Comparison of ENCODE assay signal across 27 cellular contexts in the genomic region with DNA sequence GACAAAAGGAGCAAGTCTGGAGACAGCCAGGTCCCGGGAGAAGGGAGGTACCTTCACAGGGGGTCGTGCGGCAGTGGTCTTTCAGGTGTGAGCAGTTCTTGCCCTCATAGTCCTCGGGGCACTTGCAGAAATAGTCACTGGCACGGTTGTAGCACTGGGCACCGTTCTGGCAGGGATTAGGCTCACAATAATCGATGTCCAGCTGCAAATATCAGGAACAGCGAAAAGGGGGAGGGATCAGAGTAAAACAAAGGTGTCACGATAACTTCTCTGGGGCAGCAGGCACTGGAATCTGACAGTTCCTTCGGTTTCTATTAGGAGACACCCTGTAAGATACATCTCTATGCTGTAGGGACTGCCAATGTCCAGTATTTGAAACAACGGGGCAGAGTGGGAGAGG. TPM values are rescaled to one million over a fixed set of nuclear protein-coding genes. Genes with fewer than 3 reads are reported as not detected.
DNase-seq lines count a peak whose midpoint lies in the region; ATAC-seq, FAIRE-seq and TF ChIP-seq lines count a peak whose summit lies in the region.
"Had no signal": no experiment of that assay in that cellular context is flagged by ENCODE, and none has a peak within 500 bp of the region (broad histone marks: within the 10 kb centered on the region; RNA-seq: fewer than 3 reads in every experiment).

No MANE protein-coding gene starts in this region.

- H3K79me2 ChIP-seq in astrocyte (ENCODE audit: insufficient read depth, low read length): peaks cover 18% of the 10 kb centered on the region
- no peaks in the 10 kb centered on the region for H3K79me2 ChIP-seq in smooth muscle cell (ENCODE audit: low read depth)

- peaks cover 56% of the 10 kb centered on the region for H4K20me1 ChIP-seq in astrocyte (ENCODE audit: insufficient read depth, low read length)
- peaks cover 14% of the 10 kb centered on the region for H4K20me1 ChIP-seq in smooth muscle cell (ENCODE audit: low read depth)

- no peaks in the 10 kb centered on the region for H3K4me1 ChIP-seq in Caco-2
- H3K4me1 ChIP-seq in astrocyte (ENCODE audit: insufficient read depth, low read length): peaks cover 53% of the 10 kb centered on the region
- H3K4me1 ChIP-seq in mesenchymal stem cell (ENCODE audit: control insufficient read depth, insufficient read depth, low read depth, low read length): peaks cover 35% of the 10 kb centered on the region
- H3K4me1 ChIP-seq in smooth muscle cell (ENCODE audit: low read depth): peaks cover 42% of the 10 kb centered on the region

- no peaks in the 10 kb centered on the region for H3K9me3 Mint-ChIP-seq in Caco-2 (ENCODE audit: unreplicated experiment)
- no peaks in the 10 kb centered on the region for H3K9me3 Mint-ChIP-seq in astrocyte (ENCODE audit: unreplicated experiment)
- H3K9me3 Mint-ChIP-seq: activated B cell treated with CpG ODN at 0.5 μM for 24 hours; activated naive CD4-positive, alpha-beta T cell treated with anti-CD3 and anti-CD28 coated beads, Interleukin-2, amount 50 U/mL, for 24 hours; natural killer cell treated with Interleukin-12 subunit alpha and Interleukin-12 subunit beta and Interleukin-15 and Interleukin-18, amount 100 ng/mL, for 72 hours had no signal

- no peak overlapping the region for H2BK12ac ChIP-seq in mesenchymal stem cell (ENCODE audit: low read length in 2 of 2)

- H2AK5ac ChIP-seq in mesenchymal stem cell (ENCODE audit: low read length, severe bottlenecking): peak overlapping the region; percentile 8

- H3K18ac ChIP-seq in mesenchymal stem cell (ENCODE audit: low read depth in 1 of 2, low read length in 2 of 2): no peak overlapping the region

- ATAC-seq in HG02798 (IDR thresholded peaks at IDR 0.05; ENCODE audit: poor library complexity, unreplicated experiment) (no peak), GM19324 (IDR thresholded peaks at IDR 0.05; ENCODE audit: low FRiP score, unreplicated experiment) (no peak), HG03095 (IDR thresholded peaks at IDR 0.05; ENCODE audit: unreplicated experiment) (no peak)
- ATAC-seq: Right ventricle myocardium inferior had no signal

- intact Hi-C loops in Caco-2 (cut with micrococcal nuclease; ENCODE audit: unreplicated experiment): no loop called here

- no peak overlapping the region for H3K4ac ChIP-seq in mesenchymal stem cell (ENCODE audit: low read depth in 1 of 2, low read length in 2 of 2)

- no peak overlapping the region for H3K23ac ChIP-seq in mesenchymal stem cell (ENCODE audit: low read length in 2 of 2)

- CTCF ChIA-PET in Caco-2 (lab: Charles Lee): no interaction called here

- no TSS peak for BruUV-seq in Caco-2 (replicated peaks; lab: Mats Ljungman, UMichigan)

- peaks cover 56% of the 10 kb centered on the region for H3F3A ChIP-seq in smooth muscle cell (ENCODE audit: low read depth)

- peak overlapping the region; percentile 58 for H3K4me2 ChIP-seq in astrocyte (ENCODE audit: low read length)
- no peak overlapping the region for H3K4me2 ChIP-seq in mesenchymal stem cell (ENCODE audit: low read length, poor library complexity, severe bottlenecking)
- H3K4me2 ChIP-seq in smooth muscle cell: peak overlapping the region; percentile 40

- no peak for FAIRE-seq in astrocyte (lab: Jason Lieb, UNC)

- no peaks in the 10 kb centered on the region for H3K9me3 ChIP-seq in Caco-2
- no peaks in the 10 kb centered on the region for H3K9me3 ChIP-seq in astrocyte (ENCODE audit: insufficient read depth, low read depth, low read length)
- H3K9me3 ChIP-seq in mesenchymal stem cell (ENCODE audit: control insufficient read depth, low read length): no peaks in the 10 kb centered on the region
- no peaks in the 10 kb centered on the region for H3K9me3 ChIP-seq in smooth muscle cell (replicated peaks; ENCODE audit: low read depth)
- H3K9me3 ChIP-seq: BLaER1 treated with 17β-estradiol and CSF1 and Interleukin-3, amounts not matched to agents 10 nM and 100 nM; stomach had no signal

- H2BK15ac ChIP-seq in mesenchymal stem cell (ENCODE audit: low read depth, poor library complexity, severe bottlenecking): no peak overlapping the region

- no peak for TF ChIP-seq CTCF in Caco-2 (IDR thresholded peaks at IDR 0.05; ENCODE audit: insufficient read depth in 1 of 2, low read depth in 1 of 2, low read length in 1 of 2, severe bottlenecking in 1 of 2, unreplicated experiment in 1 of 2)
- no peak for TF ChIP-seq CTCF in astrocyte (IDR thresholded peaks at IDR 0.05; ENCODE audit: insufficient read depth, low read depth, low read length)
- no peak for TF ChIP-seq CTCF in smooth muscle cell (IDR thresholded peaks at IDR 0.05; ENCODE audit: borderline replicate concordance, insufficient read depth, poor library complexity, severe bottlenecking)

- H3K14ac ChIP-seq in mesenchymal stem cell (ENCODE audit: low read length in 2 of 2): no peak overlapping the region

- H3K27me3 ChIP-seq in Caco-2 (replicated peaks; ENCODE audit: control insufficient read depth, insufficient read depth, low read length): no peaks in the 10 kb centered on the region
- no peaks in the 10 kb centered on the region for H3K27me3 ChIP-seq in astrocyte (ENCODE audit: insufficient read depth, low read length)
- H3K27me3 ChIP-seq in mesenchymal stem cell (ENCODE audit: control insufficient read depth in 1 of 2, insufficient read depth in 1 of 2, low read length in 2 of 2): no peaks in the 10 kb centered on the region
- H3K27me3 ChIP-seq in smooth muscle cell (ENCODE audit: low read depth): no peaks in the 10 kb centered on the region
- H3K27me3 ChIP-seq: foreskin keratinocyte, stomach had no signal

- WGBS in mesenchymal stem cell: 94% methylated on average over 10 of the region's 11 CpGs
- 88% methylated on average over 11 of the region's 11 CpGs for WGBS in smooth muscle cell (ENCODE audit: low lambda C conversion rate)

- H3K36me3 Mint-ChIP-seq in Caco-2 (ENCODE audit: insufficient read depth, unreplicated experiment) (peaks cover 100% of the 10 kb centered on the region), astrocyte (ENCODE audit: low read depth, unreplicated experiment) (peaks cover 48% of the 10 kb centered on the region)
- H3K36me3 Mint-ChIP-seq: activated naive CD4-positive, alpha-beta T cell treated with anti-CD3 and anti-CD28 coated beads, Interleukin-2, amount 50 U/mL, for 24 hours; natural killer cell treated with Interleukin-12 subunit alpha and Interleukin-12 subunit beta and Interleukin-15 and Interleukin-18, amount 100 ng/mL, for 72 hours had no signal

- no peak overlapping the region for H4K8ac ChIP-seq in mesenchymal stem cell (ENCODE audit: low read length)

- H3K4me3 Mint-ChIP-seq in Caco-2 (ENCODE audit: unreplicated experiment): no peak overlapping the region
- H3K4me3 Mint-ChIP-seq in astrocyte (ENCODE audit: unreplicated experiment): peak overlapping the region; percentile 31
- H3K4me3 Mint-ChIP-seq: activated B cell treated with CpG ODN at 0.5 μM for 24 hours; activated naive CD4-positive, alpha-beta T cell treated with anti-CD3 and anti-CD28 coated beads, Interleukin-2, amount 50 U/mL, for 24 hours; natural killer cell treated with Interleukin-12 subunit alpha and Interleukin-12 subunit beta and Interleukin-15 and Interleukin-18, amount 100 ng/mL, for 72 hours had no signal

- H3K27ac Mint-ChIP-seq in Caco-2 (ENCODE audit: unreplicated experiment): peak overlapping the region; percentile 51
- H3K27ac Mint-ChIP-seq in astrocyte (ENCODE audit: unreplicated experiment): peak overlapping the region; percentile 98
- H3K27ac Mint-ChIP-seq: activated B cell treated with CpG ODN at 0.5 μM for 24 hours; activated naive CD4-positive, alpha-beta T cell treated with anti-CD3 and anti-CD28 coated beads, Interleukin-2, amount 50 U/mL, for 24 hours; natural killer cell treated with Interleukin-12 subunit alpha and Interleukin-12 subunit beta and Interleukin-15 and Interleukin-18, amount 100 ng/mL, for 72 hours had no signal

- H3K9ac ChIP-seq in astrocyte (ENCODE audit: low read length) (peak overlapping the region; percentile 43), mesenchymal stem cell (ENCODE audit: low read length) (no peak overlapping the region), smooth muscle cell (ENCODE audit: low read depth) (peak overlapping the region; percentile 23)
- H3K9ac ChIP-seq: BLaER1 treated with 17β-estradiol and CSF1 and Interleukin-3, amounts not matched to agents 10 nM and 100 nM had no signal

- no peaks in the 10 kb centered on the region for H3K4me1 Mint-ChIP-seq in Caco-2 (ENCODE audit: low read depth, unreplicated experiment)
- H3K4me1 Mint-ChIP-seq in astrocyte (ENCODE audit: low read depth, unreplicated experiment): peaks cover 79% of the 10 kb centered on the region
- H3K4me1 Mint-ChIP-seq: activated B cell treated with CpG ODN at 0.5 μM for 24 hours; activated naive CD4-positive, alpha-beta T cell treated with anti-CD3 and anti-CD28 coated beads, Interleukin-2, amount 50 U/mL, for 24 hours had no signal

- H3K36me3 ChIP-seq in Caco-2 (ENCODE audit: control insufficient read depth, insufficient read depth, low read length): peaks cover 11% of the 10 kb centered on the region
- H3K36me3 ChIP-seq in astrocyte (ENCODE audit: insufficient read depth, low read length): peaks cover 51% of the 10 kb centered on the region
- peaks cover 52 to 98% of the 10 kb centered on the region in 2 experiments for H3K36me3 ChIP-seq in mesenchymal stem cell (ENCODE audit: control insufficient read depth in 1 of 2, insufficient read depth in 2 of 2, low read depth in 1 of 2, low read length in 2 of 2)
- no peaks in the 10 kb centered on the region for H3K36me3 ChIP-seq in smooth muscle cell (ENCODE audit: low read depth)

- H3K27me3 Mint-ChIP-seq in Caco-2 (ENCODE audit: insufficient read depth, unreplicated experiment) (no peaks in the 10 kb centered on the region), astrocyte (ENCODE audit: low read depth, unreplicated experiment) (no peaks in the 10 kb centered on the region)
- H3K27me3 Mint-ChIP-seq: natural killer cell treated with Interleukin-12 subunit alpha and Interleukin-12 subunit beta and Interleukin-15 and Interleukin-18, amount 100 ng/mL, for 72 hours had no signal

- no peak overlapping the region for H4K91ac ChIP-seq in mesenchymal stem cell (ENCODE audit: low read length)

- POLR2A ChIA-PET in Caco-2 (lab: Charles Lee): no interaction called here

- DNase-seq in Caco-2: no peak
- DNase-seq in astrocyte (ENCODE audit: low read depth): no peak
- no peak for DNase-seq in mesenchymal stem cell
- no peak for DNase-seq in smooth muscle cell (lab: John Stamatoyannopoulos, UW; ENCODE audit: unreplicated experiment)
- DNase-seq in NCI-H345 (lab: John Stamatoyannopoulos, UW): no peak
- DNase-seq: activated B cell treated with CpG ODN at 0.5 μM for 24 hours; activated CD4-positive, alpha-beta T cell treated with anti-CD3 and anti-CD28 coated beads, Interleukin-2, amount 50 U/mL, for 4 hours; activated CD8-positive, alpha-beta memory T cell treated with anti-CD3 and anti-CD28 coated beads, Interleukin-2, amount 50 U/mL, for 4 hours; anterior cingulate cortex; COR-L47; DMS79 treated with DMSO at 0.1 percent for 48 hours; foreskin keratinocyte; midbrain; NCI-H1930; NCI-H226; NCI-H774; posterior cingulate gyrus; stimulated activated CD8-positive, alpha-beta memory T cell treated with anti-CD3 and anti-CD28 coated beads, Interleukin-4, amount 100 ng/mL, for 48 hours; stomach; SW 1271 had no signal

- peaks cover 7% of the 10 kb centered on the region for H3K79me1 ChIP-seq in mesenchymal stem cell (replicated peaks; ENCODE audit: low read length, poor library complexity, severe bottlenecking)

- H3K27ac ChIP-seq in astrocyte (ENCODE audit: low read depth, low read length) (peak overlapping the region; percentile 82), mesenchymal stem cell (ENCODE audit: low read length, poor library complexity, severe bottlenecking) (peak overlapping the region; percentile 38), smooth muscle cell (ENCODE audit: low read depth) (peak overlapping the region; percentile 94)
- H3K27ac ChIP-seq: BLaER1 treated with 17β-estradiol and CSF1 and Interleukin-3, amounts not matched to agents 10 nM and 100 nM; foreskin keratinocyte had no signal

- no peak overlapping the region for H2BK120ac ChIP-seq in mesenchymal stem cell (ENCODE audit: low read depth, low read length)

- H2AFZ ChIP-seq in astrocyte (ENCODE audit: low read depth, low read length) (no peak overlapping the region), mesenchymal stem cell (ENCODE audit: low read depth, low read length) (no peak overlapping the region), smooth muscle cell (ENCODE audit: low read depth) (no peak overlapping the region)

- H3K4me3 ChIP-seq in Caco-2 (ENCODE audit: low read depth, low read length) (no peak overlapping the region), astrocyte (ENCODE audit: insufficient read depth, low read depth, low read length) (no peak overlapping the region), mesenchymal stem cell (ENCODE audit: insufficient read depth in 1 of 2, low read depth in 1 of 2, low read length in 2 of 2) (no peak overlapping the region), smooth muscle cell (no peak overlapping the region)
- H3K4me3 ChIP-seq: BLaER1 treated with 17β-estradiol and CSF1 and Interleukin-3, amounts not matched to agents 10 nM and 100 nM; stomach had no signal

- H2BK5ac ChIP-seq in mesenchymal stem cell (ENCODE audit: low read depth, low read length, poor library complexity, severe bottlenecking): peak overlapping the region; percentile 59

RNA-seq across cellular contexts. Expression of gene JAG1, which starts 25.9 kb away (rescaled TPM):
- total RNA-seq in Caco-2 (2022) (69.1 and 69.8 TPM in 2 replicates), astrocyte (278 and 380 TPM in 2 replicates), smooth muscle cell (126 and 135 TPM in 2 replicates)
- polyA plus RNA-seq in mesenchymal stem cell (2013, experiment 1 of 2): 13.2 TPM
- polyA plus RNA-seq in mesenchymal stem cell (2013, experiment 2 of 2): 12.6 TPM
- 45.0 and 73.6 TPM in 2 replicates for polyA plus RNA-seq in smooth muscle cell
- total RNA-seq: activated B cell treated with CpG ODN at 0.5 μM for 24 hours had no signal

Comparison
In these comparisons a context has a peak if more than half of its experiments do, and no peak if none do; other contexts are left out.
1. H3K27ac ChIP-seq: peak in every context shown above with its lines; median percentile 94 in smooth muscle cell; 82 in astrocyte; 38 in mesenchymal stem cell.